ENCODE assay signal across 8 cellular contexts in genomic region chr14:77761205-77761931, GRCh38. TPM values are rescaled to one million over a fixed set of nuclear protein-coding genes. Genes with fewer than 3 reads are reported as not detected.
DNase-seq lines count a peak whose midpoint lies in the region; ATAC-seq and TF ChIP-seq lines count a peak whose summit lies in the region.

No MANE protein-coding gene starts in this region.

- POLR2A ChIA-PET in AG04449 (lab: Yijun Ruan, JAX): interaction anchor here (1.2 kb wide), 1 partner anchor 39 kb away, joined by 3 read pairs; the partner anchor contains the start of gene ADCK1

- H3K4me2 ChIP-seq in neural progenitor cell: peak overlapping the region; percentile 80

- DNase-seq in AG04449 (ENCODE audit: low read depth, low spot score) (no peak), GM10266 (ENCODE audit: extremely low spot score) (no peak), NCI-H1694 treated with DMSO at 0.1 percent for 48 hours (lab: John Stamatoyannopoulos, UW) (peak; percentile 49), globus pallidus (ENCODE audit: low spot score) (peak; percentile 63), neural progenitor cell (ENCODE audit: low spot score) (peak; percentile 57), epidermal melanocyte (ENCODE audit: insufficient read length, low spot score) (no peak)

- H3K27ac ChIP-seq in neural progenitor cell: no peak overlapping the region

- peaks cover 22% of the 10 kb centered on the region for H4K20me1 ChIP-seq in neural progenitor cell (ENCODE audit: low read depth)

- peak overlapping the region; percentile 98 for H3K27ac Mint-ChIP-seq in activated T-helper 17 cell treated with anti-CD3 and anti-CD28 coated beads, Interleukin-2, amount 50 U/mL, for 72 hours
- H3K27ac Mint-ChIP-seq in neural progenitor cell: peak overlapping the region; percentile 87

- no peaks in the 10 kb centered on the region for H3K27me3 ChIP-seq in neural progenitor cell

- peaks cover 16% of the 10 kb centered on the region for H3K4me1 Mint-ChIP-seq in activated T-helper 17 cell treated with anti-CD3 and anti-CD28 coated beads, Interleukin-2, amount 50 U/mL, for 72 hours
- peaks cover 38% of the 10 kb centered on the region for H3K4me1 Mint-ChIP-seq in neural progenitor cell

- H3F3A ChIP-seq in neural progenitor cell (ENCODE audit: low read depth): peaks cover 9% of the 10 kb centered on the region

- TF ChIP-seq CTCF in AG04449 (IDR thresholded peaks at IDR 0.05; ENCODE audit: insufficient read depth, low read length, missing control alignments) (peak; percentile 21), GM10266 (IDR thresholded peaks at IDR 0.05; ENCODE audit: control insufficient read depth, insufficient read depth, low read depth, missing control alignments) (peak; percentile 56), neural progenitor cell (IDR thresholded peaks at IDR 0.05) (peak; percentile 57)

- H3K9ac ChIP-seq in neural progenitor cell: no peak overlapping the region

- H3K4me3 ChIP-seq in AG04449 (ENCODE audit: low read depth, low read length): peak overlapping the region; percentile 97
- H3K4me3 ChIP-seq in neural progenitor cell: peak overlapping the region; percentile 92

- no peaks in the 10 kb centered on the region for H3K9me3 Mint-ChIP-seq in activated T-helper 17 cell treated with anti-CD3 and anti-CD28 coated beads, Interleukin-2, amount 50 U/mL, for 72 hours
- no peaks in the 10 kb centered on the region for H3K9me3 Mint-ChIP-seq in neural progenitor cell

- peaks cover 18% of the 10 kb centered on the region for H3K4me1 ChIP-seq in neural progenitor cell

- CTCF ChIA-PET in AG04449 (lab: Yijun Ruan, JAX): interaction anchor here (0.9 to 1.8 kb wide), 4 partner anchors 10 to 848 kb away, joined by 3 to 7 read pairs (median 4); partner anchors contain the start of gene ADCK1

- peaks cover 45% of the 10 kb centered on the region for H3K79me2 ChIP-seq in neural progenitor cell (ENCODE audit: low read depth)

- peak overlapping the region; percentile 90 for H2AFZ ChIP-seq in neural progenitor cell (replicated peaks)

- H3K36me3 Mint-ChIP-seq in activated T-helper 17 cell treated with anti-CD3 and anti-CD28 coated beads, Interleukin-2, amount 50 U/mL, for 72 hours (ENCODE audit: low read depth): peaks cover 46% of the 10 kb centered on the region
- H3K36me3 Mint-ChIP-seq in neural progenitor cell: peaks cover 16% of the 10 kb centered on the region

- ATAC-seq in HG02798 (IDR thresholded peaks at IDR 0.05; ENCODE audit: poor library complexity, unreplicated experiment): peak; percentile 36
- ATAC-seq in activated T-helper 17 cell treated with anti-CD3 and anti-CD28 coated beads, Interleukin-2, amount 50 U/mL, for 72 hours (replicated peaks): peak; percentile 13

- no peaks in the 10 kb centered on the region for H3K36me3 ChIP-seq in neural progenitor cell

- H3K27me3 Mint-ChIP-seq in activated T-helper 17 cell treated with anti-CD3 and anti-CD28 coated beads, Interleukin-2, amount 50 U/mL, for 72 hours: no peaks in the 10 kb centered on the region
- H3K27me3 Mint-ChIP-seq in neural progenitor cell (ENCODE audit: insufficient read depth, low read depth): peaks cover 4% of the 10 kb centered on the region

- no peaks in the 10 kb centered on the region for H3K9me3 ChIP-seq in neural progenitor cell (ENCODE audit: low read depth)

- peak overlapping the region; percentile 95 for H3K4me3 Mint-ChIP-seq in activated T-helper 17 cell treated with anti-CD3 and anti-CD28 coated beads, Interleukin-2, amount 50 U/mL, for 72 hours
- H3K4me3 Mint-ChIP-seq in neural progenitor cell: peak overlapping the region; percentile 95

RNA-seq across cellular contexts. Expression of gene SNW1, which starts 0.4 kb away (rescaled TPM):
- 100 to 1,000 TPM; 106 to 108 TPM for total RNA-seq in activated T-helper 17 cell treated with anti-CD3 and anti-CD28 coated beads, Interleukin-2, amount 50 U/mL, for 72 hours
- 72.6 and 105 TPM in 2 replicates for total RNA-seq in neural progenitor cell (ENCODE audit: low replicate concordance)

RNA-seq across cellular contexts. Expression of gene ADCK1, which starts 38.5 kb away (rescaled TPM):
- total RNA-seq in activated T-helper 17 cell treated with anti-CD3 and anti-CD28 coated beads, Interleukin-2, amount 50 U/mL, for 72 hours: 1 to 10 TPM; 2.0 to 2.1 TPM
- 1.6 and 4.8 TPM in 2 replicates for total RNA-seq in neural progenitor cell (ENCODE audit: low replicate concordance)

RNA-seq across cellular contexts. Expression of gene SLIRP, which starts 53.5 kb away (rescaled TPM):
- 100 to 1,000 TPM in 1 of 2 donors, 10 to 100 TPM in 1; 46.5 to 140 TPM for total RNA-seq in activated T-helper 17 cell treated with anti-CD3 and anti-CD28 coated beads, Interleukin-2, amount 50 U/mL, for 72 hours
- total RNA-seq in neural progenitor cell (ENCODE audit: low replicate concordance): 372 and 519 TPM in 2 replicates

RNA-seq across cellular contexts. Expression of gene ALKBH1, which starts 53.5 kb away (rescaled TPM):
- total RNA-seq in activated T-helper 17 cell treated with anti-CD3 and anti-CD28 coated beads, Interleukin-2, amount 50 U/mL, for 72 hours: 10 to 100 TPM; 13.2 to 19.8 TPM
- 13.1 and 19.2 TPM in 2 replicates for total RNA-seq in neural progenitor cell (ENCODE audit: low replicate concordance)

Comparison
In these comparisons a context has a peak if more than half of its experiments do, and no peak if none do; other contexts are left out.
1. DNase-seq: peak in NCI-H1694 treated with DMSO at 0.1 percent for 48 hours (single experiment), globus pallidus (single experiment) and neural progenitor cell (single experiment); none in AG04449 (single experiment), GM10266 (single experiment) and epidermal melanocyte (single experiment).
2. Peak in every context shown above with its lines, with median percentiles within 50 percentile points of each other: CTCF ChIP-seq.